25 cellular contexts compared by ENCODE assay signal in the genomic region with DNA sequence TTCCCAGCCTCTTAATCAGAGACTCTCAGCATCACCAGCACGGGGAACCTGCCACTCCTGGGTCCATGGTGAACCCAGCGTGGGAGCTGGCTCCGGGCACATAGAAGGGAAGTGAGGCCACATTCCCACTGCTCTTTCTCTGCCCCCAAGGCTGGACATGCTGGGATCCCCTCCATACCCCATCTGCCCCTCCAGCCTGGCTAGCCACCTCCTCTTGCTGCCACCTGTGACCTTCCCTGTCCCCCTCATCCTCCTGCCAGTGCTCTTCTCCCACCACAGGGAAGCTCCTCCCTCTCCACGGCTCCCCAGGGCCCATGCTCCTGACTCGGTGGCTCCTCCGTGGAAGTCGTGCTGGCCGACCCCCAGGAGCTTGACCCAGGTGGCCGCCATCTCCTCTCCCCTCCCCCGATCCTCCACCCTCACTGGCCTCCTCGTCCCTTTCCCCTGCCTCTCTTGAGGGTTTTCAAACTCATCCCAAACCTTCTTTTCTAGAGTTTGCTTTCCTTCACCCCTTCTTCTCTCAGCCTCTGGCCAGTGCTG.
DNase-seq lines count a peak whose midpoint lies in the region; ATAC-seq, FAIRE-seq and TF ChIP-seq lines count a peak whose summit lies in the region.
"Had no signal": no experiment of that assay in that cellular context is flagged by ENCODE, and none has a peak within 500 bp of the region (broad histone marks: within the 10 kb centered on the region; RNA-seq: fewer than 3 reads in every experiment).

No MANE protein-coding gene starts in this region.

- H3K27ac ChIP-seq in RWPE2 (ENCODE audit: poor library complexity, severe bottlenecking): peak overlapping the region; percentile 63
- no peak overlapping the region for H3K27ac ChIP-seq in H1 (ENCODE audit: low read depth, low read length)
- no peak overlapping the region for H3K27ac ChIP-seq in spleen
- H3K27ac ChIP-seq: neural progenitor cell, vagina, WERI-Rb-1 had no signal

- 88% methylated on average over 8 of the region's 11 CpGs; no CpG with 5 or more reads in 1 of the 2 experiments for WGBS in H1 (ENCODE audit: extremely low coverage in 1 of 2, insufficient coverage in 1 of 2, insufficient read length in 1 of 2, insufficient replicate concordance in 2 of 2, low coverage in 1 of 2, low lambda C conversion rate in 2 of 2, missing lambda C conversion rate in 1 of 2), 2 experiments
- 89 to 93% (median 92%) methylated on average over 11 of the region's 11 CpGs for WGBS in spleen, 5 donors

- peaks cover 92% of the 10 kb centered on the region for H3K4me1 Mint-ChIP-seq in activated CD4-positive, alpha-beta T cell treated with anti-CD3 and anti-CD28 coated beads, Interleukin-2, amount 10 ng/mL, durations not matched to agents 7 days and 5 days
- peaks cover 45 to 67% (median 55%) of the 10 kb centered on the region in 3 donors for H3K4me1 Mint-ChIP-seq in T-cell

- no peaks in the 10 kb centered on the region for H3K79me2 ChIP-seq in H1 (ENCODE audit: control insufficient read depth in 1 of 2, insufficient read depth in 2 of 2, low read length in 2 of 2)

- peak overlapping the region; percentile 73 for H3K27ac Mint-ChIP-seq in activated CD4-positive, alpha-beta T cell treated with anti-CD3 and anti-CD28 coated beads, Interleukin-2, amount 10 ng/mL, durations not matched to agents 7 days and 5 days
- H3K27ac Mint-ChIP-seq in T-cell: no peak overlapping the region
- H3K27ac Mint-ChIP-seq: activated CD4-positive, alpha-beta memory T cell treated with anti-CD3 and anti-CD28 coated beads for 36 hours; B cell; dendritic cell treated with granulocyte-macrophage colony-stimulating factor and Interleukin-4, amounts not matched to agents 40 ng/mL and 50 ng/mL, for 4 days had no signal

- no peak overlapping the region for H3K4ac ChIP-seq in H1 (replicated peaks; ENCODE audit: insufficient read length, low read depth, low read length)

- TF ChIP-seq CTCF in RWPE2 (IDR thresholded peaks at IDR 0.05; ENCODE audit: poor library complexity, severe bottlenecking) (no peak), H1 (IDR thresholded peaks at IDR 0.05; ENCODE audit: control extremely low read depth in 1 of 3, insufficient read depth in 1 of 3, low read depth in 1 of 3, low read length in 3 of 3) (no peak), spleen (IDR thresholded peaks at IDR 0.05 in 8 of 11, conservative IDR thresholded peaks at IDR 0.05 in 3 of 11) (no peak)

- H3K9ac ChIP-seq in H1 (replicated peaks in 1 of 4; ENCODE audit: extremely low read depth in 1 of 4, low read depth in 3 of 4, low read length in 3 of 4): no peak overlapping the region
- H3K9ac ChIP-seq: neural progenitor cell had no signal

- intact Hi-C loops in spleen (cut with DNase I; ENCODE audit: low total_unique reads): no loop called here

- H3K56ac ChIP-seq in H1 (replicated peaks; ENCODE audit: insufficient read length, low read depth, low read length): no peak overlapping the region

- no peak overlapping the region for H2AFZ ChIP-seq in H1 (ENCODE audit: low read length)
- H2AFZ ChIP-seq: GM23338, neural progenitor cell had no signal

- H3K14ac ChIP-seq in H1 (ENCODE audit: insufficient read length): no peak overlapping the region

- H3K27me3 Mint-ChIP-seq in activated CD4-positive, alpha-beta T cell treated with anti-CD3 and anti-CD28 coated beads, Interleukin-2, amount 10 ng/mL, durations not matched to agents 7 days and 5 days: no peaks in the 10 kb centered on the region
- H3K27me3 Mint-ChIP-seq in T-cell: no peaks in the 10 kb centered on the region
- H3K27me3 Mint-ChIP-seq: activated CD4-positive, alpha-beta memory T cell treated with anti-CD3 and anti-CD28 coated beads for 36 hours; B cell; dendritic cell treated with granulocyte-macrophage colony-stimulating factor and Interleukin-4, amounts not matched to agents 40 ng/mL and 50 ng/mL, for 4 days; progenitor cell of endocrine pancreas had no signal

- TF ChIP-seq POLR2A in H1 (IDR thresholded peaks at IDR 0.05; ENCODE audit: control extremely low read depth in 1 of 2, low read depth in 2 of 2, low read length in 2 of 2): no peak
- TF ChIP-seq POLR2A in spleen (IDR thresholded peaks at IDR 0.05): no peak

- H2BK120ac ChIP-seq in H1 (replicated peaks; ENCODE audit: low read depth, low read length): no peak overlapping the region

- no peaks in the 10 kb centered on the region for H3K23me2 ChIP-seq in H1 (ENCODE audit: low read depth, low read length)

- H4K91ac ChIP-seq in H1 (replicated peaks; ENCODE audit: insufficient read length, low read length): no peak overlapping the region

- FAIRE-seq in H1 (lab: Jason Lieb, UNC): no peak
- FAIRE-seq: astrocyte, endometrium, frontal cortex, GM12891 had no signal

- H3K9me3 ChIP-seq in RWPE2 (ENCODE audit: severe bottlenecking) (no peaks in the 10 kb centered on the region), H1 (ENCODE audit: insufficient read depth in 2 of 2, low read depth in 1 of 2, low read length in 1 of 2) (no peaks in the 10 kb centered on the region), spleen (no peaks in the 10 kb centered on the region)
- H3K9me3 ChIP-seq: vagina had no signal

- peaks cover 75% of the 10 kb centered on the region for H3K36me3 Mint-ChIP-seq in activated CD4-positive, alpha-beta T cell treated with anti-CD3 and anti-CD28 coated beads, Interleukin-2, amount 10 ng/mL, durations not matched to agents 7 days and 5 days (ENCODE audit: low read depth)
- H3K36me3 Mint-ChIP-seq in T-cell: peaks cover 39% of the 10 kb centered on the region

- no peak overlapping the region for H3K4me3 Mint-ChIP-seq in activated CD4-positive, alpha-beta T cell treated with anti-CD3 and anti-CD28 coated beads, Interleukin-2, amount 10 ng/mL, durations not matched to agents 7 days and 5 days
- H3K4me3 Mint-ChIP-seq in T-cell: no peak overlapping the region
- H3K4me3 Mint-ChIP-seq: activated CD4-positive, alpha-beta memory T cell treated with anti-CD3 and anti-CD28 coated beads for 36 hours; B cell; dendritic cell treated with granulocyte-macrophage colony-stimulating factor and Interleukin-4, amounts not matched to agents 40 ng/mL and 50 ng/mL, for 4 days; GM23338; neural progenitor cell had no signal

- POLR2A ChIA-PET in activated CD4-positive, alpha-beta T cell treated with anti-CD3 and anti-CD28 coated beads, Interleukin-2, amount 10 ng/mL, durations not matched to agents 7 days and 5 days (lab: Charles Lee): no interaction called here
- POLR2A ChIA-PET in H1 (lab: Charles Lee; ENCODE audit: partially characterized antibody) (no interaction called here), T-cell (lab: Charles Lee) (no interaction called here)

- no peak overlapping the region for H2BK15ac ChIP-seq in H1 (ENCODE audit: low read length)

- peaks cover 0 to 2% of the 10 kb centered on the region in 2 experiments for H4K20me1 ChIP-seq in H1 (replicated peaks in 1 of 2; ENCODE audit: control insufficient read depth in 1 of 2, insufficient read depth in 2 of 2, low read length in 2 of 2)

- H3K36me3 ChIP-seq in RWPE2 (ENCODE audit: low read depth) (peaks cover 30% of the 10 kb centered on the region), H1 (ENCODE audit: control insufficient read depth in 2 of 4, insufficient read depth in 4 of 4, low read length in 3 of 4) (no peaks in the 10 kb centered on the region), spleen (peaks cover 0 to 78% (median 10%) of the 10 kb centered on the region in 6 donors)
- H3K36me3 ChIP-seq: neural progenitor cell had no signal

- no peak overlapping the region for H3K4me2 ChIP-seq in H1 (ENCODE audit: insufficient read depth in 1 of 2, low read depth in 2 of 2, low read length in 2 of 2)
- H3K4me2 ChIP-seq: GM23338, neural progenitor cell had no signal

- no peak for DNase-seq in activated CD4-positive, alpha-beta T cell treated with anti-CD3 and anti-CD28 coated beads, Interleukin-2, amount 10 ng/mL, durations not matched to agents 7 days and 5 days
- no peak for DNase-seq in activated CD4-positive, alpha-beta T cell treated with anti-CD3 and anti-CD28 coated beads, Interleukin-2, amount 50 U/mL, for 1 hour
- DNase-seq in RWPE2 (ENCODE audit: low spot score) (peak; percentile 63), H1 (ENCODE audit: low read depth in 1 of 2, low spot score in 2 of 2) (no peak), spleen (peak; percentile 41), pons (ENCODE audit: low spot score) (no peak), T-cell (no peak)
- DNase-seq: activated CD4-positive, alpha-beta memory T cell treated with anti-CD3 and anti-CD28 coated beads for 36 hours; mammary epithelial cell; NCI-H1694; stimulated activated naive CD4-positive, alpha-beta T cell; T1000; WERI-Rb-1 had no signal

- no peak for TF ChIP-seq EP300 in H1 (IDR thresholded peaks at IDR 0.05; ENCODE audit: borderline replicate concordance in 1 of 2, low read depth in 2 of 2, low read length in 2 of 2)

- ATAC-seq in RWPE2 (ENCODE audit: low read depth) (no peak), GM21825 (IDR thresholded peaks at IDR 0.05; ENCODE audit: unreplicated experiment) (no peak), T-cell (replicated peaks in 1 of 4) (no peak)
- ATAC-seq: GM23338, sciatic nerve had no signal

- H3K27me3 ChIP-seq in RWPE2 (ENCODE audit: insufficient read depth, poor library complexity, severe bottlenecking): no peaks in the 10 kb centered on the region
- H3K27me3 ChIP-seq in H1 (replicated peaks in 1 of 4; ENCODE audit: control insufficient read depth in 3 of 4, extremely low read depth in 1 of 4, insufficient read depth in 3 of 4, low read length in 3 of 4): no peaks in the 10 kb centered on the region
- H3K27me3 ChIP-seq in spleen (replicated peaks in 1 of 7): no peaks in the 10 kb centered on the region
- H3K27me3 ChIP-seq: neural progenitor cell, vagina had no signal

- no peak overlapping the region for H3K18ac ChIP-seq in H1 (ENCODE audit: extremely low read depth, low read length)

- H2AK5ac ChIP-seq in H1 (ENCODE audit: low read depth, low read length): peak overlapping the region; percentile 46

- H3K23ac ChIP-seq in H1 (ENCODE audit: insufficient read length): no peak overlapping the region

- 0 out of 2 replicates have a peak overlapping the region, but pooled peaks have one; percentile 58 for H4K8ac ChIP-seq in H1 (ENCODE audit: extremely low read depth, insufficient read depth, low read length)

- H2BK12ac ChIP-seq in H1 (ENCODE audit: low read depth, low read length): no peak overlapping the region

- H2BK20ac ChIP-seq in H1 (ENCODE audit: low read length): 0 out of 2 replicates have a peak overlapping the region, but pooled peaks have one; percentile 56

- CTCF ChIA-PET in activated CD4-positive, alpha-beta T cell treated with anti-CD3 and anti-CD28 coated beads, Interleukin-2, amount 10 ng/mL, durations not matched to agents 7 days and 5 days (lab: Charles Lee): interaction anchor here (0.8 kb wide), 1 partner anchor 9 kb away, joined by 3 read pairs; no protein-coding TSS in a partner anchor
- CTCF ChIA-PET in H1 (lab: Charles Lee; ENCODE audit: partially characterized antibody) (no interaction called here), T-cell (lab: Charles Lee) (no interaction called here)

- no peak for TF ChIP-seq RAD21 in H1 (IDR thresholded peaks at IDR 0.05 in 1 of 2, conservative IDR thresholded peaks at IDR 0.05 in 1 of 2; ENCODE audit: low read depth in 2 of 2, low read length in 2 of 2)

- H3K79me1 ChIP-seq in H1 (ENCODE audit: low read depth, low read length): peaks cover 2% of the 10 kb centered on the region

- H2BK5ac ChIP-seq in H1 (ENCODE audit: low read depth, low read length): peak overlapping the region; percentile 72; the same call in 1 of the 2 replicates

- H4K5ac ChIP-seq in H1 (ENCODE audit: insufficient read length, low read depth, low read length): no peak overlapping the region

- H3K9me3 Mint-ChIP-seq in activated CD4-positive, alpha-beta T cell treated with anti-CD3 and anti-CD28 coated beads, Interleukin-2, amount 10 ng/mL, durations not matched to agents 7 days and 5 days: no peaks in the 10 kb centered on the region
- no peaks in the 10 kb centered on the region for H3K9me3 Mint-ChIP-seq in T-cell
- H3K9me3 Mint-ChIP-seq: activated CD4-positive, alpha-beta memory T cell treated with anti-CD3 and anti-CD28 coated beads for 36 hours; dendritic cell treated with granulocyte-macrophage colony-stimulating factor and Interleukin-4, amounts not matched to agents 40 ng/mL and 50 ng/mL, for 4 days; GM23338; neural progenitor cell had no signal

- H3K4me1 ChIP-seq in RWPE2 (ENCODE audit: insufficient read depth, poor library complexity, severe bottlenecking) (peaks cover 48% of the 10 kb centered on the region), H1 (replicated peaks in 1 of 4; ENCODE audit: control insufficient read depth in 3 of 4, insufficient read depth in 4 of 4, low read length in 3 of 4) (peaks cover 0 to 11% (median 0%) of the 10 kb centered on the region in 4 experiments; a peak in 1 of 7 replicates), spleen (peaks cover 0 to 27% (median 2%) of the 10 kb centered on the region in 6 donors)

- H3K4me3 ChIP-seq in RWPE2 (ENCODE audit: severe bottlenecking) (no peak overlapping the region), H1 (ENCODE audit: extremely low read depth in 1 of 4, insufficient read depth in 2 of 4, low read depth in 3 of 4, low read length in 4 of 4) (no peak overlapping the region), spleen (no peak overlapping the region)
- H3K4me3 ChIP-seq: GM23338, neural progenitor cell, vagina had no signal

Comparison
In these comparisons a context has a peak if more than half of its experiments do, and no peak if none do; other contexts are left out.
1. DNase-seq: peak in RWPE2 (single experiment) and spleen (single experiment); none in activated CD4-positive, alpha-beta T cell treated with anti-CD3 and anti-CD28 coated beads, Interleukin-2, amount 10 ng/mL, durations not matched to agents 7 days and 5 days (single experiment), activated CD4-positive, alpha-beta T cell treated with anti-CD3 and anti-CD28 coated beads, Interleukin-2, amount 50 U/mL, for 1 hour (single experiment), H1 (0 of 2), pons (single experiment) and T-cell (0 of 34).